In the genomic region with DNA sequence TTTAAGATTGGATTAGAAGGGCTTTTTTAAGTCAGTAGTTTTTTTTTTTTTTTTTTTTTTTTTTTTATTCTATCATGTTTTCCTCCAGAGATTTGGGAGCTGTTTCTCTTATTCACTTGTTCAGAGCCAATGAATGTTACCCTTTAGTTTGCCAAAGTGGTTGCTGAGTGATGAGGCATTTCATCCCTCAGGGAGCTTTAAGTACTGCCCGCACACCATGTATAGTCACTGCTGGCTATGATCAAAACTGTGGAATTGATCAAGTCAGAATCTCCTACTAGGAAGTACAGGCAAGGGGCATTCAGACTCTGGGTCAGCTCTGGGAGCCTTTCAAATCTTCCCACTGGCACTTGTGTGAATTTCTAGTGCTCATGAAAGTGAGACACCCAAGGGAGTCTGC, we compare ENCODE assay signal across 14 cellular contexts.
DNase-seq lines count a peak whose midpoint lies in the region; ATAC-seq and TF ChIP-seq lines count a peak whose summit lies in the region.
"Had no signal": no experiment of that assay in that cellular context is flagged by ENCODE, and none has a peak within 500 bp of the region (broad histone marks: within the 10 kb centered on the region; RNA-seq: fewer than 3 reads in every experiment).

No MANE protein-coding gene starts in this region.

- WGBS in right cardiac atrium = 42% methylated on average over 1 of the region's 1 CpG

- H3K9me3 ChIP-seq in right cardiac atrium (ENCODE audit: control insufficient read depth, low read length) (no peaks in the 10 kb centered on the region), osteoblast (ENCODE audit: low read depth, low read length) (no peaks in the 10 kb centered on the region)
- H3K9me3 ChIP-seq: A549, Caco-2, HAP-1 had no signal

- H3K4me2 ChIP-seq in osteoblast (ENCODE audit: insufficient read depth, low read length) = no peak overlapping the region
- H3K4me2 ChIP-seq: A549 had no signal

- TF ChIP-seq CTCF in osteoblast (IDR thresholded peaks at IDR 0.05; ENCODE audit: extremely low read depth, low read depth, low read length) (no peak), GM13977 (IDR thresholded peaks at IDR 0.05; ENCODE audit: extremely low read depth, insufficient read depth, missing control alignments) (no peak)

- ATAC-seq in right cardiac atrium (peak; percentile 36 to 63), Right ventricle myocardium inferior (no peak)
- ATAC-seq in activated CD4-positive, CD25-positive, alpha-beta regulatory T cell treated with anti-CD3 and anti-CD28 coated beads, Interleukin-2, amount 50 U/mL, for 24 hours = no peak
- ATAC-seq: A549 had no signal

- in situ Hi-C loops in GM13977 (cut with MboI; ENCODE audit: low pct_unique_long_range_greater_than_20kb, low sequenced_read_pairs, unreplicated experiment) = no loop called here

- H3K4me1 ChIP-seq in right cardiac atrium (ENCODE audit: control insufficient read depth, insufficient read depth, low read length) (no peaks in the 10 kb centered on the region), osteoblast (ENCODE audit: insufficient read depth, low read length) (peaks cover 15% of the 10 kb centered on the region)
- H3K4me1 ChIP-seq: A549, Caco-2, HAP-1 had no signal

- H4K20me1 ChIP-seq in osteoblast (ENCODE audit: insufficient read depth, low read length) = no peaks in the 10 kb centered on the region

- H2AFZ ChIP-seq in osteoblast (ENCODE audit: low read length) = peak overlapping the region; percentile 12

- intact Hi-C loops in right cardiac atrium (cut with DNase I) = no loop called here
- intact Hi-C loops in Right ventricle myocardium inferior (cut with DNase I) = no loop called here

- H3K27ac ChIP-seq in right cardiac atrium (ENCODE audit: low read length) (no peak overlapping the region), osteoblast (ENCODE audit: low read depth, low read length) (no peak overlapping the region)
- H3K27ac ChIP-seq: 22Rv1, A549, C4-2B had no signal

- no peaks in the 10 kb centered on the region for H3K27me3 ChIP-seq in right cardiac atrium (ENCODE audit: control insufficient read depth, insufficient read depth)
- no peaks in the 10 kb centered on the region for H3K27me3 ChIP-seq in osteoblast (ENCODE audit: insufficient read depth, low read length)

- H3K36me3 ChIP-seq in osteoblast (ENCODE audit: insufficient read depth, low read length) = no peaks in the 10 kb centered on the region
- H3K36me3 ChIP-seq: HAP-1 had no signal

- DNase-seq in right cardiac atrium (no peak), Right ventricle myocardium inferior (ENCODE audit: missing footprints) (no peak), fibroblast of peridontal ligament (ENCODE audit: extremely low read depth) (peak; percentile 86), osteoblast (ENCODE audit: insufficient read length, low spot score, missing footprints) (no peak), kidney glomerular epithelial cell (lab: John Stamatoyannopoulos, UW) (no peak), GM13977 (ENCODE audit: low spot score) (no peak)
- DNase-seq: AML-193; Caco-2; CD4-positive, alpha-beta T cell had no signal

- no peaks in the 10 kb centered on the region for H3K79me2 ChIP-seq in osteoblast (ENCODE audit: insufficient read depth, low read length)

- H3K4me3 ChIP-seq in right cardiac atrium (ENCODE audit: low read length) (no peak overlapping the region), osteoblast (ENCODE audit: insufficient read depth, low read length) (no peak overlapping the region)
- H3K4me3 ChIP-seq: A549, HAP-1 had no signal

Comparison
In these comparisons a context has a peak if more than half of its experiments do, and no peak if none do; other contexts are left out.
1. ATAC-seq: peak in right cardiac atrium (2 of 2); none in Right ventricle myocardium inferior (single experiment) and activated CD4-positive, CD25-positive, alpha-beta regulatory T cell treated with anti-CD3 and anti-CD28 coated beads, Interleukin-2, amount 50 U/mL, for 24 hours (0 of 2).